In genomic region chr3:160319322-160319721, GRCh38 we compare ENCODE assay signal across 17 cellular contexts.
DNase-seq lines count a peak whose midpoint lies in the region; ATAC-seq and TF ChIP-seq lines count a peak whose summit lies in the region.
"Had no signal": no experiment of that assay in that cellular context is flagged by ENCODE, and none has a peak within 500 bp of the region (broad histone marks: within the 10 kb centered on the region; RNA-seq: fewer than 3 reads in every experiment).

No MANE protein-coding gene starts in this region.

- H3K4me3 ChIP-seq in SK-N-SH (ENCODE audit: low read depth in 2 of 2, low read length in 1 of 2) (no peak overlapping the region), PC-3 (ENCODE audit: low read length) (no peak overlapping the region), retinal pigment epithelial cell (ENCODE audit: low read length) (no peak overlapping the region)
- H3K4me3 ChIP-seq: A549; BLaER1 treated with 17β-estradiol and CSF1 and Interleukin-3, amounts not matched to agents 10 nM and 100 nM had no signal

- H2AFZ ChIP-seq in SK-N-SH (ENCODE audit: low read depth) (no peak overlapping the region), PC-3 (ENCODE audit: low read length) (no peak overlapping the region)

- POLR2A ChIA-PET in SK-N-SH (lab: Yijun Ruan, JAX) (no interaction called here), PC-3 (lab: Charles Lee; ENCODE audit: unreplicated experiment) (interaction anchor here (0.7 kb wide), 1 partner anchor 166 kb away, joined by 3 read pairs; no protein-coding TSS in a partner anchor)

- TF ChIP-seq CTCF in SK-N-SH (IDR thresholded peaks at IDR 0.05) = no peak
- no peak for TF ChIP-seq CTCF in PC-3 (conservative IDR thresholded peaks at IDR 0.05; ENCODE audit: low read depth, low read length)
- TF ChIP-seq CTCF in retinal pigment epithelial cell (conservative IDR thresholded peaks at IDR 0.05; ENCODE audit: low read depth, low read length) = no peak

- H3F3A ChIP-seq in SK-N-SH (replicated peaks; ENCODE audit: insufficient read depth) (peaks cover 4% of the 10 kb centered on the region), PC-3 (ENCODE audit: low read length, unreplicated experiment) (no peaks in the 10 kb centered on the region)

- H3K4me1 ChIP-seq in SK-N-SH (ENCODE audit: control insufficient read depth in 1 of 2, insufficient read depth in 2 of 2, low read depth in 1 of 2, low read length in 1 of 2) (no peaks in the 10 kb centered on the region; a peak in 1 of 4 replicates), PC-3 (ENCODE audit: insufficient read depth, low read length) (peaks cover 6% of the 10 kb centered on the region; the same call in 1 of the 2 replicates)
- H3K4me1 ChIP-seq: BLaER1 treated with 17β-estradiol and CSF1 and Interleukin-3, amounts not matched to agents 10 nM and 100 nM; Caco-2 had no signal

- no peaks in the 10 kb centered on the region; the same call in 1 of the 2 replicates for H3K9me3 ChIP-seq in SK-N-SH
- H3K9me3 ChIP-seq in PC-3 (ENCODE audit: low read length) = no peaks in the 10 kb centered on the region
- H3K9me3 ChIP-seq: A549; BLaER1 treated with 17β-estradiol and CSF1 and Interleukin-3, amounts not matched to agents 10 nM and 100 nM; Caco-2 had no signal

- H3K9me2 ChIP-seq in SK-N-SH (no peaks in the 10 kb centered on the region), PC-3 (replicated peaks; ENCODE audit: low read length) (no peaks in the 10 kb centered on the region)

- intact Hi-C loops in PC-3 (cut with micrococcal nuclease) = no loop called here

- H3K36me3 ChIP-seq in SK-N-SH (replicated peaks in 1 of 2; ENCODE audit: control insufficient read depth in 1 of 2, insufficient read depth in 2 of 2, low read length in 1 of 2) (peaks cover 12 to 31% of the 10 kb centered on the region in 2 experiments), PC-3 (ENCODE audit: low read depth, low read length) (no peaks in the 10 kb centered on the region)

- H3K27me3 ChIP-seq in SK-N-SH (ENCODE audit: insufficient read depth) = no peaks in the 10 kb centered on the region
- H3K27me3 ChIP-seq in PC-3 (ENCODE audit: low read length) = no peaks in the 10 kb centered on the region
- H3K27me3 ChIP-seq: BLaER1 treated with 17β-estradiol and CSF1 and Interleukin-3, amounts not matched to agents 10 nM and 100 nM had no signal

- DNase-seq in SK-N-SH = no peak
- DNase-seq in PC-3 = peak; percentile 27
- DNase-seq in retinal pigment epithelial cell (ENCODE audit: low read depth) = peak; percentile 4
- DNase-seq in activated naive CD4-positive, alpha-beta T cell (lab: John Stamatoyannopoulos, UW) = no peak
- DNase-seq: AML-193; Caco-2; Calu3; CD4-positive, alpha-beta T cell; CD8-positive, alpha-beta T cell; DMS79 treated with DMSO at 0.1 percent for 48 hours; GF-D8 had no signal

- CTCF ChIA-PET in SK-N-SH (lab: Yijun Ruan, JAX) = no interaction called here
- CTCF ChIA-PET in PC-3 (lab: Charles Lee) = no interaction called here

- TF ChIP-seq EP300 in SK-N-SH (IDR thresholded peaks at IDR 0.05; ENCODE audit: borderline replicate concordance in 1 of 2, low read depth in 1 of 2, low read length in 1 of 2) = no peak

- H4K20me1 ChIP-seq in SK-N-SH (ENCODE audit: insufficient read depth) = no peaks in the 10 kb centered on the region
- H4K20me1 ChIP-seq in PC-3 (ENCODE audit: low read length) = no peaks in the 10 kb centered on the region
- H4K20me1 ChIP-seq: BLaER1 treated with 17β-estradiol and CSF1 and Interleukin-3, amounts not matched to agents 10 nM and 100 nM had no signal

- H3K27ac ChIP-seq in SK-N-SH (ENCODE audit: low read depth in 2 of 2, low read length in 1 of 2) (no peak overlapping the region), PC-3 (ENCODE audit: low read length) (no peak overlapping the region)
- H3K27ac ChIP-seq: 22Rv1; A549; BLaER1 treated with 17β-estradiol and CSF1 and Interleukin-3, amounts not matched to agents 10 nM and 100 nM; C4-2B had no signal

- no peak for TF ChIP-seq RAD21 in SK-N-SH (IDR thresholded peaks at IDR 0.05; ENCODE audit: low read length)

- peak; percentile 43; the same call in 1 of the 3 replicates for ATAC-seq in SK-N-SH treated with all-trans-retinoic acid at 6 μM for 48 hours
- peak; percentile 94 for ATAC-seq in PC-3
- no peak for ATAC-seq in GM19395 (IDR thresholded peaks at IDR 0.05; ENCODE audit: unreplicated experiment)
- ATAC-seq: A549; CD8-positive, alpha-beta T cell had no signal

- H3K79me2 ChIP-seq in SK-N-SH (ENCODE audit: insufficient read depth) (peaks cover 3% of the 10 kb centered on the region; the same call in 1 of the 2 replicates), PC-3 (ENCODE audit: low read length) (no peaks in the 10 kb centered on the region)

- BruUV-seq in PC-3 (replicated peaks; lab: Mats Ljungman, UMichigan) = no TSS peak

- H3K9ac ChIP-seq in SK-N-SH = no peak overlapping the region
- no peak overlapping the region for H3K9ac ChIP-seq in PC-3 (ENCODE audit: low read length)
- H3K9ac ChIP-seq: BLaER1 treated with 17β-estradiol and CSF1 and Interleukin-3, amounts not matched to agents 10 nM and 100 nM had no signal

- no peak overlapping the region for H3K4me2 ChIP-seq in SK-N-SH
- no peak overlapping the region for H3K4me2 ChIP-seq in PC-3 (ENCODE audit: low read length)
- H3K4me2 ChIP-seq: A549; BLaER1 treated with 17β-estradiol and CSF1 and Interleukin-3, amounts not matched to agents 10 nM and 100 nM had no signal

TF ChIP-seq in SK-N-SH treated with all-trans-retinoic acid at 6 μM for 48 hours, 23 proteins besides CTCF, POLR2A, EP300 and RAD21 (continues in another document):
- TF ChIP-seq TCF4 (CRISPR knock-in tag; IDR thresholded peaks at IDR 0.05; ENCODE audit: borderline replicate concordance) (no peak), ESRRG (CRISPR knock-in tag; IDR thresholded peaks at IDR 0.05) (no peak), RARB (CRISPR knock-in tag; IDR thresholded peaks at IDR 0.05) (no peak), POU6F1 (CRISPR knock-in tag; IDR thresholded peaks at IDR 0.05; ENCODE audit: borderline replicate concordance, low read depth) (no peak), OSR1 (CRISPR knock-in tag; IDR thresholded peaks at IDR 0.05) (no peak), PPARA (CRISPR knock-in tag; IDR thresholded peaks at IDR 0.05; ENCODE audit: borderline replicate concordance) (no peak), CSDC2 (CRISPR knock-in tag; IDR thresholded peaks at IDR 0.05) (no peak)

TF ChIP-seq in SK-N-SH, 30 proteins besides CTCF, POLR2A, EP300 and RAD21:
- no peak for TF ChIP-seq RCOR1 (IDR thresholded peaks at IDR 0.05; ENCODE audit: low read length)
- TF ChIP-seq SIN3A (IDR thresholded peaks at IDR 0.05; ENCODE audit: borderline replicate concordance, low read depth, low read length) = no peak
- TF ChIP-seq TEAD4 (IDR thresholded peaks at IDR 0.05; ENCODE audit: borderline replicate concordance, insufficient read depth) = no peak
- TF ChIP-seq FOXJ3 (CRISPR knock-in tag; IDR thresholded peaks at IDR 0.05) = no peak

Comparison
In these comparisons a context has a peak if more than half of its experiments do, and no peak if none do; other contexts are left out.
1. DNase-seq: peak in PC-3 (single experiment) and retinal pigment epithelial cell (single experiment); none in SK-N-SH (single experiment) and activated naive CD4-positive, alpha-beta T cell (0 of 4).